22 cellular contexts compared by ENCODE assay signal in genomic region chr7:582931-583330, GRCh38.
DNase-seq lines count a peak whose midpoint lies in the region; ATAC-seq lines count a peak whose summit lies in the region.
"Had no signal": no experiment of that assay in that cellular context is flagged by ENCODE, and none has a peak within 500 bp of the region (broad histone marks: within the 10 kb centered on the region; RNA-seq: fewer than 3 reads in every experiment).

No MANE protein-coding gene starts in this region.

- peak overlapping the region; percentile 90 for H3K4me3 Mint-ChIP-seq in T-helper 17 cell
- peak overlapping the region; percentile 83 for H3K4me3 Mint-ChIP-seq in activated naive CD8-positive, alpha-beta T cell treated with anti-CD3 and anti-CD28 coated beads, Interleukin-2, amount 10 ng/mL, durations not matched to agents 7 days and 5 days
- peak overlapping the region; percentile 83 to 85 for H3K4me3 Mint-ChIP-seq in stimulated activated naive CD8-positive, alpha-beta T cell treated with anti-CD3 and anti-CD28 coated beads, Interleukin-15, amount 100 ng/mL, for 72 hours
- H3K4me3 Mint-ChIP-seq: neural crest cell, WTC11 had no signal

- peaks cover 4% of the 10 kb centered on the region for H3K36me3 Mint-ChIP-seq in T-helper 17 cell (ENCODE audit: low read depth)
- H3K36me3 Mint-ChIP-seq in activated naive CD8-positive, alpha-beta T cell treated with anti-CD3 and anti-CD28 coated beads, Interleukin-2, amount 10 ng/mL, durations not matched to agents 7 days and 5 days, result peaks cover 37% of the 10 kb centered on the region

- no peaks in the 10 kb centered on the region for H3K9me3 ChIP-seq in T-helper 17 cell (ENCODE audit: control insufficient read depth, low read length, poor library complexity, severe bottlenecking)
- H3K9me3 ChIP-seq: esophagus muscularis mucosa, mucosa of descending colon, SK-N-SH, thoracic aorta had no signal

- peak; percentile 25 for DNase-seq in stimulated activated CD4-positive, alpha-beta T cell treated with anti-CD3 and anti-CD28 coated beads, Interleukin-4, amount 100 ng/mL, for 24 hours
- no peak for DNase-seq in stimulated activated CD4-positive, alpha-beta T cell treated with anti-CD3 and anti-CD28 coated beads, Interleukin-12 subunit alpha, Interleukin-12 subunit beta, amount 100 ng/mL, for 4 hours
- DNase-seq in T-helper 17 cell, result no peak
- DNase-seq in activated naive CD8-positive, alpha-beta T cell treated with anti-CD3 and anti-CD28 coated beads, Interleukin-2, amount 10 ng/mL, durations not matched to agents 7 days and 5 days, result no peak
- DNase-seq in stimulated activated naive CD8-positive, alpha-beta T cell treated with anti-CD3 and anti-CD28 coated beads, Interleukin-15, amount 100 ng/mL, for 72 hours, result no peak
- DNase-seq in NCI-H2081 treated with DMSO at 0.1 percent for 48 hours (lab: John Stamatoyannopoulos, UW), result no peak
- DNase-seq in NCI-H2107 (lab: John Stamatoyannopoulos, UW), result no peak
- DNase-seq: brain microvascular endothelial cell, COR-L47, hypothalamus, mucosa of descending colon, MV-4-11, NCI-H187 treated with DMSO at 0.1 percent for 48 hours, NCI-H226, NCI-H748 treated with DMSO at 0.1 percent for 48 hours, SK-N-SH, T1000 had no signal

- H3K27ac Mint-ChIP-seq in T-helper 17 cell, result peak overlapping the region; percentile 99
- peak overlapping the region; percentile 81 for H3K27ac Mint-ChIP-seq in activated naive CD8-positive, alpha-beta T cell treated with anti-CD3 and anti-CD28 coated beads, Interleukin-2, amount 10 ng/mL, durations not matched to agents 7 days and 5 days
- H3K27ac Mint-ChIP-seq in stimulated activated naive CD8-positive, alpha-beta T cell treated with anti-CD3 and anti-CD28 coated beads, Interleukin-15, amount 100 ng/mL, for 72 hours, result no peak overlapping the region

- ATAC-seq in T-helper 17 cell, result peak; percentile 7
- no peak for ATAC-seq in activated naive CD8-positive, alpha-beta T cell treated with anti-CD3 and anti-CD28 coated beads, Interleukin-2, amount 10 ng/mL, durations not matched to agents 7 days and 5 days (ENCODE audit: low read depth)
- no peak for ATAC-seq in stimulated activated naive CD8-positive, alpha-beta T cell treated with anti-CD3 and anti-CD28 coated beads, Interleukin-15, amount 100 ng/mL, for 72 hours
- ATAC-seq: sciatic nerve, WTC11 had no signal

- no peaks in the 10 kb centered on the region for H3K27me3 Mint-ChIP-seq in T-helper 17 cell
- no peaks in the 10 kb centered on the region for H3K27me3 Mint-ChIP-seq in activated naive CD8-positive, alpha-beta T cell treated with anti-CD3 and anti-CD28 coated beads, Interleukin-2, amount 10 ng/mL, durations not matched to agents 7 days and 5 days
- no peaks in the 10 kb centered on the region for H3K27me3 Mint-ChIP-seq in stimulated activated naive CD8-positive, alpha-beta T cell treated with anti-CD3 and anti-CD28 coated beads, Interleukin-15, amount 100 ng/mL, for 72 hours

- peaks cover 15% of the 10 kb centered on the region for H3K4me1 Mint-ChIP-seq in T-helper 17 cell
- H3K4me1 Mint-ChIP-seq in activated naive CD8-positive, alpha-beta T cell treated with anti-CD3 and anti-CD28 coated beads, Interleukin-2, amount 10 ng/mL, durations not matched to agents 7 days and 5 days, result peaks cover 27% of the 10 kb centered on the region
- H3K4me1 Mint-ChIP-seq in stimulated activated naive CD8-positive, alpha-beta T cell treated with anti-CD3 and anti-CD28 coated beads, Interleukin-15, amount 100 ng/mL, for 72 hours, result peaks cover 41% of the 10 kb centered on the region
- H3K4me1 Mint-ChIP-seq: WTC11 had no signal

- POLR2A ChIA-PET in activated naive CD8-positive, alpha-beta T cell treated with anti-CD3 and anti-CD28 coated beads, Interleukin-2, amount 10 ng/mL, durations not matched to agents 7 days and 5 days (lab: Charles Lee), result no interaction called here

- peaks cover 4% of the 10 kb centered on the region for H3K9me3 Mint-ChIP-seq in activated naive CD8-positive, alpha-beta T cell treated with anti-CD3 and anti-CD28 coated beads, Interleukin-2, amount 10 ng/mL, durations not matched to agents 7 days and 5 days
- H3K9me3 Mint-ChIP-seq in stimulated activated naive CD8-positive, alpha-beta T cell treated with anti-CD3 and anti-CD28 coated beads, Interleukin-15, amount 100 ng/mL, for 72 hours, result peaks cover 7 to 18% of the 10 kb centered on the region in 2 donors
- H3K9me3 Mint-ChIP-seq: neural crest cell had no signal

Comparison
In these comparisons a context has a peak if more than half of its experiments do, and no peak if none do; other contexts are left out.
1. H3K27ac Mint-ChIP-seq: peak in T-helper 17 cell (single experiment) and activated naive CD8-positive, alpha-beta T cell treated with anti-CD3 and anti-CD28 coated beads, Interleukin-2, amount 10 ng/mL, durations not matched to agents 7 days and 5 days (single experiment); none in stimulated activated naive CD8-positive, alpha-beta T cell treated with anti-CD3 and anti-CD28 coated beads, Interleukin-15, amount 100 ng/mL, for 72 hours (0 of 2).
2. Peak in every context shown above with its lines, with median percentiles within 50 percentile points of each other: H3K4me3 Mint-ChIP-seq.